ENCODE assay signal across 30 cellular contexts in genomic region chr1:7475691-7476090, GRCh38.
"Had no signal": no experiment of that assay in that cellular context is flagged by ENCODE, and none has a peak within 500 bp of the region (broad histone marks: within the 10 kb centered on the region; RNA-seq: fewer than 3 reads in every experiment).

No MANE protein-coding gene starts in this region.

- H3K27me3 ChIP-seq: heart left ventricle, left lung, neural progenitor cell, pancreas, tibial artery, uterus had no signal

- H3K4me3 ChIP-seq: heart left ventricle, left lung, lung, mucosa of descending colon, neural progenitor cell, pancreas, prostate gland, skin epidermis, suprapubic skin, thoracic aorta, tibial artery, uterus had no signal

- H3K4me3 Mint-ChIP-seq: immature natural killer cell; naive thymus-derived CD4-positive, alpha-beta T cell; natural killer cell treated with Interleukin-12 subunit alpha and Interleukin-12 subunit beta and Interleukin-15 and Interleukin-18, amount 100 ng/mL, for 72 hours; neural progenitor cell; stimulated activated effector memory CD8-positive, alpha-beta T cell treated with anti-CD3 and anti-CD28 coated beads, Interleukin-12 subunit alpha, Interleukin-12 subunit beta, amount 100 ng/mL, for 72 hours; stimulated activated naive CD8-positive, alpha-beta T cell treated with anti-CD3 and anti-CD28 coated beads, Interleukin-15, Interleukin-2, amounts not matched to agents 100 ng/mL and 50 ng/mL, for 24 hours; type B pancreatic cell had no signal

- H3K4me1 Mint-ChIP-seq: immature natural killer cell; stimulated activated effector memory CD8-positive, alpha-beta T cell treated with anti-CD3 and anti-CD28 coated beads, Interleukin-12 subunit alpha, Interleukin-12 subunit beta, amount 100 ng/mL, for 72 hours had no signal

- H3K27ac Mint-ChIP-seq: immature natural killer cell; naive thymus-derived CD4-positive, alpha-beta T cell; natural killer cell treated with Interleukin-12 subunit alpha and Interleukin-12 subunit beta and Interleukin-15 and Interleukin-18, amount 100 ng/mL, for 72 hours; neural progenitor cell; stimulated activated effector memory CD8-positive, alpha-beta T cell treated with anti-CD3 and anti-CD28 coated beads, Interleukin-12 subunit alpha, Interleukin-12 subunit beta, amount 100 ng/mL, for 72 hours; stimulated activated naive CD8-positive, alpha-beta T cell treated with anti-CD3 and anti-CD28 coated beads, Interleukin-15, Interleukin-2, amounts not matched to agents 100 ng/mL and 50 ng/mL, for 24 hours; type B pancreatic cell had no signal

- DNase-seq: heart left ventricle; hypothalamus; immature natural killer cell; kidney; left colon; midbrain; mucosa of descending colon; naive thymus-derived CD4-positive, alpha-beta T cell; retina; stimulated activated CD4-positive, alpha-beta T cell treated with anti-CD3 and anti-CD28 coated beads, Interleukin-12 subunit alpha, Interleukin-12 subunit beta, amount 100 ng/mL, for 4 hours; stimulated activated CD4-positive, alpha-beta T cell treated with anti-CD3 and anti-CD28 coated beads, Interleukin-15, amount 100 ng/mL, for 24 hours; stimulated activated CD4-positive, alpha-beta T cell treated with anti-CD3 and anti-CD28 coated beads, Interleukin-2, amount 100 ng/mL, for 24 hours; stimulated activated CD4-positive, alpha-beta T cell treated with anti-CD3 and anti-CD28 coated beads, Interleukin-4, amount 100 ng/mL, for 1 hour; stimulated activated naive CD4-positive, alpha-beta T cell; tibial artery; uterus had no signal

- H3K36me3 ChIP-seq: heart left ventricle, left lung, neural progenitor cell, pancreas, prostate gland, suprapubic skin, thoracic aorta, tibial artery, uterus had no signal

- H3K9me3 ChIP-seq: heart left ventricle, left lung, mucosa of descending colon, pancreas, prostate gland, suprapubic skin, thoracic aorta, tibial artery, uterus had no signal

- H3K9ac ChIP-seq: neural progenitor cell had no signal

- H3K4me2 ChIP-seq: neural progenitor cell had no signal

- H3K36me3 Mint-ChIP-seq: immature natural killer cell; naive thymus-derived CD4-positive, alpha-beta T cell; natural killer cell treated with Interleukin-12 subunit alpha and Interleukin-12 subunit beta and Interleukin-15 and Interleukin-18, amount 100 ng/mL, for 72 hours; neural progenitor cell; stimulated activated effector memory CD8-positive, alpha-beta T cell treated with anti-CD3 and anti-CD28 coated beads, Interleukin-12 subunit alpha, Interleukin-12 subunit beta, amount 100 ng/mL, for 72 hours; type B pancreatic cell had no signal

- H2AFZ ChIP-seq: neural progenitor cell had no signal

- H3K9me3 Mint-ChIP-seq: immature natural killer cell; naive thymus-derived CD4-positive, alpha-beta T cell; natural killer cell treated with Interleukin-12 subunit alpha and Interleukin-12 subunit beta and Interleukin-15 and Interleukin-18, amount 100 ng/mL, for 72 hours; neural progenitor cell; stimulated activated effector memory CD8-positive, alpha-beta T cell treated with anti-CD3 and anti-CD28 coated beads, Interleukin-12 subunit alpha, Interleukin-12 subunit beta, amount 100 ng/mL, for 72 hours; stimulated activated naive CD8-positive, alpha-beta T cell treated with anti-CD3 and anti-CD28 coated beads, Interleukin-15, Interleukin-2, amounts not matched to agents 100 ng/mL and 50 ng/mL, for 24 hours; type B pancreatic cell had no signal

- ATAC-seq: heart left ventricle; left colon; left lung; mucosa of descending colon; naive thymus-derived CD4-positive, alpha-beta T cell; natural killer cell treated with Interleukin-12 subunit alpha and Interleukin-12 subunit beta and Interleukin-15 and Interleukin-18, amount 100 ng/mL, for 72 hours; pancreas; right cardiac atrium; sciatic nerve; stimulated activated effector memory CD8-positive, alpha-beta T cell treated with anti-CD3 and anti-CD28 coated beads, Interleukin-12 subunit alpha, Interleukin-12 subunit beta, amount 100 ng/mL, for 72 hours had no signal

- H3K27ac ChIP-seq: heart left ventricle, left lung, neural progenitor cell, pancreas, prostate gland, skin epidermis, suprapubic skin, thoracic aorta, tibial artery, uterus had no signal

- H3K4me1 ChIP-seq: pancreas, prostate gland, uterus had no signal

- H3K27me3 Mint-ChIP-seq: natural killer cell treated with Interleukin-12 subunit alpha and Interleukin-12 subunit beta and Interleukin-15 and Interleukin-18, amount 100 ng/mL, for 72 hours; stimulated activated naive CD8-positive, alpha-beta T cell treated with anti-CD3 and anti-CD28 coated beads, Interleukin-15, Interleukin-2, amounts not matched to agents 100 ng/mL and 50 ng/mL, for 24 hours; type B pancreatic cell had no signal
